In genomic region chr1:71093938-71094337, GRCh38 we compare ENCODE assay signal across 9 cellular contexts. TPM values are rescaled to one million over a fixed set of nuclear protein-coding genes. Genes with fewer than 3 reads are reported as not detected.
DNase-seq lines count a peak whose midpoint lies in the region; ATAC-seq and TF ChIP-seq lines count a peak whose summit lies in the region.
"Had no signal": no experiment of that assay in that cellular context is flagged by ENCODE, and none has a peak within 500 bp of the region (broad histone marks: within the 10 kb centered on the region; RNA-seq: fewer than 3 reads in every experiment).

No MANE protein-coding gene starts in this region.

- no peaks in the 10 kb centered on the region for H3K36me3 ChIP-seq in left lung

- TF ChIP-seq CTCF in WI38 (IDR thresholded peaks at IDR 0.05; ENCODE audit: low read depth, low read length) (0 out of 2 replicates have a peak, but pooled peaks have one; percentile 21), left lung (IDR thresholded peaks at IDR 0.05) (peak in 1 of 2 donors; percentile 54)

- H3K4me3 ChIP-seq in WI38 (ENCODE audit: low read depth, low read length) (no peak overlapping the region), left lung (no peak overlapping the region)
- H3K4me3 ChIP-seq: lung had no signal

- DNase-seq in COLO829 (ENCODE audit: low spot score) (peak; percentile 40), left lung (no peak), retina (no peak), AG08396 (ENCODE audit: low spot score) (no peak), medulla oblongata (ENCODE audit: extremely low spot score) (no peak)
- DNase-seq in activated CD8-positive, alpha-beta memory T cell treated with anti-CD3 and anti-CD28 coated beads, Interleukin-2, amount 50 U/mL, for 48 hours: no peak

- peak; percentile 26 for ATAC-seq in left lung

- no peak for TF ChIP-seq EP300 in Ishikawa (IDR thresholded peaks at IDR 0.05; ENCODE audit: borderline replicate concordance)

- intact Hi-C loops in left lung (cut with DNase I): no loop called here

- peaks cover 0 to 7% of the 10 kb centered on the region in 2 donors for H3K4me1 ChIP-seq in left lung

- TF ChIP-seq RAD21 in Ishikawa (IDR thresholded peaks at IDR 0.05; ENCODE audit: low read depth): peak; percentile 32; the same call in 1 of the 2 replicates

- no peak overlapping the region for H3K27ac ChIP-seq in left lung

- no peaks in the 10 kb centered on the region for H3K9me3 ChIP-seq in left lung

- H3K27me3 ChIP-seq in left lung: no peaks in the 10 kb centered on the region

TF ChIP-seq in Ishikawa, 13 proteins besides CTCF, POLR2A, EP300 and RAD21:
- TF ChIP-seq CEBPB (IDR thresholded peaks at IDR 0.05) (no peak), TEAD4 (IDR thresholded peaks at IDR 0.05) (no peak), TAF1 (IDR thresholded peaks at IDR 0.05; ENCODE audit: low read depth) (no peak), NFIC (IDR thresholded peaks at IDR 0.05) (no peak), TCF12 (IDR thresholded peaks at IDR 0.05; ENCODE audit: low read depth) (no peak), USF1 (IDR thresholded peaks at IDR 0.05) (no peak), ZBTB7A (IDR thresholded peaks at IDR 0.05; ENCODE audit: low read depth) (no peak), YY1 (IDR thresholded peaks at IDR 0.05; ENCODE audit: low read depth) (no peak), EGR1 (IDR thresholded peaks at IDR 0.05) (no peak), FOXM1 (IDR thresholded peaks at IDR 0.05; ENCODE audit: borderline replicate concordance, low read depth) (no peak), CREB1 (IDR thresholded peaks at IDR 0.05; ENCODE audit: low read depth) (no peak)
- TF ChIP-seq, protein P1, sequence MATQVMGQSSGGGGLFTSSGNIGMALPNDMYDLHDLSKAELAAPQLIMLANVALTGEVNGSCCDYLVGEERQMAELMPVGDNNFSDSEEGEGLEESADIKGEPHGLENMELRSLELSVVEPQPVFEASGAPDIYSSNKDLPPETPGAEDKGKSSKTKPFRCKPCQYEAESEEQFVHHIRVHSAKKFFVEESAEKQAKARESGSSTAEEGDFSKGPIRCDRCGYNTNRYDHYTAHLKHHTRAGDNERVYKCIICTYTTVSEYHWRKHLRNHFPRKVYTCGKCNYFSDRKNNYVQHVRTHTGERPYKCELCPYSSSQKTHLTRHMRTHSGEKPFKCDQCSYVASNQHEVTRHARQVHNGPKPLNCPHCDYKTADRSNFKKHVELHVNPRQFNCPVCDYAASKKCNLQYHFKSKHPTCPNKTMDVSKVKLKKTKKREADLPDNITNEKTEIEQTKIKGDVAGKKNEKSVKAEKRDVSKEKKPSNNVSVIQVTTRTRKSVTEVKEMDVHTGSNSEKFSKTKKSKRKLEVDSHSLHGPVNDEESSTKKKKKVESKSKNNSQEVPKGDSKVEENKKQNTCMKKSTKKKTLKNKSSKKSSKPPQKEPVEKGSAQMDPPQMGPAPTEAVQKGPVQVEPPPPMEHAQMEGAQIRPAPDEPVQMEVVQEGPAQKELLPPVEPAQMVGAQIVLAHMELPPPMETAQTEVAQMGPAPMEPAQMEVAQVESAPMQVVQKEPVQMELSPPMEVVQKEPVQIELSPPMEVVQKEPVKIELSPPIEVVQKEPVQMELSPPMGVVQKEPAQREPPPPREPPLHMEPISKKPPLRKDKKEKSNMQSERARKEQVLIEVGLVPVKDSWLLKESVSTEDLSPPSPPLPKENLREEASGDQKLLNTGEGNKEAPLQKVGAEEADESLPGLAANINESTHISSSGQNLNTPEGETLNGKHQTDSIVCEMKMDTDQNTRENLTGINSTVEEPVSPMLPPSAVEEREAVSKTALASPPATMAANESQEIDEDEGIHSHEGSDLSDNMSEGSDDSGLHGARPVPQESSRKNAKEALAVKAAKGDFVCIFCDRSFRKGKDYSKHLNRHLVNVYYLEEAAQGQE (IDR thresholded peaks at IDR 0.05; ENCODE audit: low read depth): no peak

RNA-seq across cellular contexts. Expression of gene ZRANB2, which starts 13.1 kb away (rescaled TPM):
- 10 to 100 TPM; 69.8 to 84.9 TPM for total RNA-seq in left lung

RNA-seq across cellular contexts. Expression of gene PTGER3, which starts 46.3 kb away (rescaled TPM):
- total RNA-seq in left lung: 1 to 10 TPM; 1.0 to 1.6 TPM
